Comparison of ENCODE assay signal across 14 cellular contexts in the genomic region with DNA sequence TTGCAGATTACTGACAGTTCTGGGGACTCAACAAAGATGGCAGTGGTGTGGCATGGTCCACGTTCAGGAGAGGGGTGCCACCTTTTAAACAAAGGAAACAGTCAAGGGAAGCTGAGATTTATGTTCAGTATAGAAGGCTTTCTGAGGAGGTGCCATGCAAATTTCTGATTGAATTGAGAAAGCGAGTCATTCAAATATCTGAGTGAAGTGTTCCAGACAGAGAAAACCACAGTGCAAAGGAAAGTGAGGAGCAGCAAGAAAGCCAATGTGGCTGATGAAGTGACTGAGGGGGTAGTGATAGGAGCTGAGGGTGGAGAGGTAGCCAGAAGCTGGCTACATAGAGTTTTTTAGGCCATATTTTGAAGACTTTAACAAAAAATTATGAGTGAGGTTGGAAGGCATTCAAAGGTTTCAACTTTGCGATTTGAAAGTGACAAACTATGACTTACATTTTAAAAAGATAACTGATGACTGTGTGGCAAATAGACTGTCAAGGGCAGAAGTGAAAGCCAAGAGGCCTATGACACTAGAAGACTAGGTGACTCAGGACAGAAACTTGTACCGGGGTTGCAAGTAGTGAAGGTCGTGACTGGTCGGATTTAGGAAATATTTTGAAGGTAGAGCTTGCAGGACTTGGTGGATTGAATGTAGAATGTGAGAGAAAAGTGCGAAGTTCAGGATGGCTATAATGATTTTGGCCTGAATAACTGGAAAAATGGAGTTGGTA. TPM values are rescaled to one million over a fixed set of nuclear protein-coding genes. Genes with fewer than 3 reads are reported as not detected.
A peak's percentile ranks its signal among the peaks of the same experiment; 100 is the strongest.
DNase-seq lines count a peak whose midpoint lies in the region; ATAC-seq, FAIRE-seq and TF ChIP-seq lines count a peak whose summit lies in the region.
"Not testable (repeated sequence)": the region's sequence is repeated elsewhere in the genome, so short reads cannot be mapped to it uniquely, and the experiment has no call there.
"Had no signal": no experiment of that assay in that cellular context is flagged by ENCODE, and none has a peak within 500 bp of the region (broad histone marks: within the 10 kb centered on the region; RNA-seq: fewer than 3 reads in every experiment).

No MANE protein-coding gene starts in this region.

- not testable (repeated sequence) for H3K4me2 ChIP-seq in GM12878 (ENCODE audit: control insufficient read depth, insufficient read depth)

- in situ Hi-C loops in GM12878 (cut with MboI): not testable (repeated sequence)

- not testable (repeated sequence) for H4K20me1 ChIP-seq in GM12878 (ENCODE audit: control insufficient read depth, insufficient read depth)

- H3K27me3 ChIP-seq in GM12878 (replicated peaks in 1 of 2; ENCODE audit: control insufficient read depth in 2 of 2, insufficient read depth in 2 of 2, low read length in 1 of 2): not testable (repeated sequence)

- CTCF ChIA-PET in GM12878 (lab: Yijun Ruan, JAX): not testable (repeated sequence)

- not testable (repeated sequence) for TF ChIP-seq POLR2A in GM12878 (IDR thresholded peaks at IDR 0.05; ENCODE audit: low read depth, low read length)

- not testable (repeated sequence) for H3K4me3 Mint-ChIP-seq in activated T-helper 17 cell treated with anti-CD3 and anti-CD28 coated beads, Interleukin-2, amount 50 U/mL, for 72 hours

- POLR2A ChIA-PET in GM12878 (lab: Charles Lee): not testable (repeated sequence)

- not testable (repeated sequence) for H3K27ac ChIP-seq in GM12878 (ENCODE audit: control insufficient read depth, insufficient read depth)

- TF ChIP-seq EP300 in GM12878 (IDR thresholded peaks at IDR 0.05; ENCODE audit: borderline replicate concordance in 1 of 2, control insufficient read depth in 1 of 2, low read depth in 2 of 2, low read length in 2 of 2): not testable (repeated sequence)

- H3K4me1 Mint-ChIP-seq in activated T-helper 17 cell treated with anti-CD3 and anti-CD28 coated beads, Interleukin-2, amount 50 U/mL, for 72 hours: not testable (repeated sequence)

- H2AFZ ChIP-seq in GM12878 (ENCODE audit: control insufficient read depth, low read depth, low read length): not testable (repeated sequence)

- H3K36me3 Mint-ChIP-seq in activated T-helper 17 cell treated with anti-CD3 and anti-CD28 coated beads, Interleukin-2, amount 50 U/mL, for 72 hours (ENCODE audit: low read depth): not testable (repeated sequence)

- H3K36me3 ChIP-seq in GM12878 (ENCODE audit: control insufficient read depth in 2 of 2, insufficient read depth in 2 of 2, low read length in 1 of 2): not testable (repeated sequence)

- not testable (repeated sequence) for BruUV-seq in GM12878 (replicated peaks; lab: Mats Ljungman, UMichigan)

- intact Hi-C loops in GM12878 (cut with micrococcal nuclease; ENCODE audit: unreplicated experiment): not testable (repeated sequence)

- SMC1A ChIA-PET in GM12878 (lab: Charles Lee; ENCODE audit: uncharacterized antibody, unreplicated experiment): not testable (repeated sequence)

- not testable (repeated sequence) for H3K4me1 ChIP-seq in GM12878 (ENCODE audit: control insufficient read depth, insufficient read depth, low read length)

- H3K79me2 ChIP-seq in GM12878 (ENCODE audit: control insufficient read depth, insufficient read depth, low read length): not testable (repeated sequence)

- H3K27me3 Mint-ChIP-seq in activated T-helper 17 cell treated with anti-CD3 and anti-CD28 coated beads, Interleukin-2, amount 50 U/mL, for 72 hours: peaks cover 13% of the 10 kb centered on the region

- not testable (repeated sequence) for TF ChIP-seq CTCF in GM12878 (IDR thresholded peaks at IDR 0.05 in 2 of 3, conservative IDR thresholded peaks at IDR 0.05 in 1 of 3; ENCODE audit: control insufficient read depth in 2 of 3, extremely low read depth in 1 of 3, insufficient read depth in 1 of 3, low read depth in 3 of 3, low read length in 3 of 3)

- ATAC-seq in GM18511 (IDR thresholded peaks at IDR 0.05; ENCODE audit: unreplicated experiment) (peak; percentile 88), GM21526 (IDR thresholded peaks at IDR 0.05; ENCODE audit: low FRiP score, unreplicated experiment) (peak; percentile 88), HG02763 (IDR thresholded peaks at IDR 0.05; ENCODE audit: unreplicated experiment) (peak; percentile 56), HG03432 (IDR thresholded peaks at IDR 0.05; ENCODE audit: unreplicated experiment) (peak; percentile 56), GM12878 (peak; percentile 45; the same call in 2 of the 3 replicates)
- ATAC-seq in activated CD4-positive, CD25-positive, alpha-beta regulatory T cell treated with anti-CD3 and anti-CD28 coated beads, Interleukin-2, amount 50 U/mL, for 24 hours: peak; percentile 53 to 91
- peak; percentile 95 for ATAC-seq in activated T-helper 17 cell treated with anti-CD3 and anti-CD28 coated beads, Interleukin-2, amount 50 U/mL, for 72 hours (replicated peaks)

- H3K9me3 Mint-ChIP-seq in activated T-helper 17 cell treated with anti-CD3 and anti-CD28 coated beads, Interleukin-2, amount 50 U/mL, for 72 hours: not testable (repeated sequence)

- not testable (repeated sequence) for H3K4me3 ChIP-seq in GM12878

- H3K27ac Mint-ChIP-seq in activated T-helper 17 cell treated with anti-CD3 and anti-CD28 coated beads, Interleukin-2, amount 50 U/mL, for 72 hours: not testable (repeated sequence)

- not testable (repeated sequence) for H3K9ac ChIP-seq in GM12878 (ENCODE audit: control insufficient read depth, insufficient read depth, low read length)

- 11% methylated on average over 7 of the region's 7 CpGs for WGBS in GM12878 (ENCODE audit: insufficient coverage, insufficient replicate concordance, low lambda C conversion rate, missing lambda C conversion rate)

- not testable (repeated sequence) for TF ChIP-seq RAD21 in GM12878 (IDR thresholded peaks at IDR 0.05; ENCODE audit: insufficient read depth, low read depth, low read length)

- DNase-seq in GM12878 (ENCODE audit: low read depth, low spot score): not testable (repeated sequence)

- RAD21 ChIA-PET in GM12878 (lab: Charles Lee; ENCODE audit: unreplicated experiment): not testable (repeated sequence)

- H3K9me3 ChIP-seq in GM12878 (replicated peaks; ENCODE audit: control insufficient read depth, insufficient read depth, low read length): not testable (repeated sequence)

- FAIRE-seq in GM12878 (lab: Jason Lieb, UNC): not testable (repeated sequence)

RNA-seq across cellular contexts. Expression of a gene that starts 35.0 kb away (rescaled TPM):
- total RNA-seq in activated T-helper 17 cell treated with anti-CD3 and anti-CD28 coated beads, Interleukin-2, amount 50 U/mL, for 72 hours: not detected
- total RNA-seq in GM12878 (2013; cell fraction: nucleolus; rRNA removed): not detected in 2 replicates
- total RNA-seq in GM12878 (2014; rRNA removed): not detected in 2 replicates
- not detected in 2 replicates for total RNA-seq in GM12878 (2014; rRNA removed; fragmentation: Illumina TruSeq; extraction: Trizol)
- total RNA-seq in GM12878 (2021): not detected in 2 replicates
- not detected for polyA plus RNA-seq in GM12878 (2011; ENCODE audit: low read depth)
- not detected in 2 replicates for polyA plus RNA-seq in GM12878 (2011; rRNA removed)
- not detected in 2 replicates for polyA plus RNA-seq in GM12878 (2011; cell fraction: cytosol; rRNA removed)
- not detected in 2 replicates for polyA plus RNA-seq in GM12878 (2011; cell fraction: nucleus; rRNA removed)
- polyA plus RNA-seq in GM12878 (2012): 0.24 and 0.26 TPM in 2 replicates
- not detected in 2 replicates for polyA plus RNA-seq in GM12878 (2014; fragmentation: Illumina TruSeq; extraction: Trizol)
- polyA plus RNA-seq in GM12878 (2014; fragmentation: Nextera tagmentation; extraction: Ambion mirVana): under 1 TPM; 0.04 to 0.08 TPM
- polyA plus RNA-seq in GM12878 (2014; rRNA removed): not detected in 2 replicates
- under 1 TPM; 0.33 to 0.37 TPM for polyA plus RNA-seq in GM12878 (2016; fragmentation: Nextera tagmentation; extraction: Ambion mirVana)
- polyA minus RNA-seq in GM12878 (2011; rRNA and poly(A)+ RNA removed): not detected in 2 replicates
- polyA minus RNA-seq in GM12878 (2011; cell fraction: cytosol; rRNA and poly(A)+ RNA removed): not detected in 2 replicates
- not detected in 2 replicates for polyA minus RNA-seq in GM12878 (2011; cell fraction: nucleus; rRNA and poly(A)+ RNA removed)
- total RNA-seq: A673, H4, HFFc6, IMR-90, PC-9, SK-MEL-5 had no signal
- polyA plus RNA-seq: CD14-positive monocyte, IMR-90 had no signal

RNA-seq across cellular contexts. Expression of a gene that starts 51.3 kb away (rescaled TPM):
- total RNA-seq in activated T-helper 17 cell treated with anti-CD3 and anti-CD28 coated beads, Interleukin-2, amount 50 U/mL, for 72 hours: 100 to 1,000 TPM in 1 of 2 donors, 10 to 100 TPM in 1; 96.0 to 112 TPM
- 59.4 and 61.8 TPM in 2 replicates for total RNA-seq in GM12878 (2013; cell fraction: nucleolus; rRNA removed)
- total RNA-seq in GM12878 (2014; rRNA removed) (294 and 325 TPM in 2 replicates), GM12878 (2014; rRNA removed; fragmentation: Illumina TruSeq; extraction: Trizol) (41.5 and 56.6 TPM in 2 replicates), GM12878 (2021) (263 and 267 TPM in 2 replicates)
- polyA plus RNA-seq in GM12878 (2011; ENCODE audit: low read depth): 118 TPM
- polyA plus RNA-seq in GM12878 (2011; rRNA removed) (66.4 and 116 TPM in 2 replicates), GM12878 (2014; fragmentation: Illumina TruSeq; extraction: Trizol) (4.8 and 15.6 TPM in 2 replicates), GM12878 (2014; fragmentation: Nextera tagmentation; extraction: Ambion mirVana) (10 to 100 TPM in 1 of 2 experiments, 1 to 10 TPM in 1; 6.3 to 23.7 TPM), GM12878 (2014; rRNA removed) (281 and 354 TPM in 2 replicates), GM12878 (2016; fragmentation: Nextera tagmentation; extraction: Ambion mirVana) (100 to 1,000 TPM; 186 to 231 TPM)
- 111 and 247 TPM in 2 replicates for polyA plus RNA-seq in GM12878 (2011; cell fraction: cytosol; rRNA removed)
- 81.1 and 84.7 TPM in 2 replicates for polyA plus RNA-seq in GM12878 (2011; cell fraction: nucleus; rRNA removed)
- polyA plus RNA-seq in GM12878 (2012): 230 and 269 TPM in 2 replicates
- 14.8 and 40.5 TPM in 2 replicates for polyA minus RNA-seq in GM12878 (2011; rRNA and poly(A)+ RNA removed)
- 21.4 and 22.8 TPM in 2 replicates for polyA minus RNA-seq in GM12878 (2011; cell fraction: cytosol; rRNA and poly(A)+ RNA removed)
- 21.6 and 39.8 TPM in 2 replicates for polyA minus RNA-seq in GM12878 (2011; cell fraction: nucleus; rRNA and poly(A)+ RNA removed)

Comparison
In these comparisons a context has a peak if more than half of its experiments do, and no peak if none do; other contexts are left out.
1. ATAC-seq: peak in every context shown above with its lines; median percentile 95 in activated T-helper 17 cell treated with anti-CD3 and anti-CD28 coated beads, Interleukin-2, amount 50 U/mL, for 72 hours; 88 in GM18511; 88 in GM21526; 72 in activated CD4-positive, CD25-positive, alpha-beta regulatory T cell treated with anti-CD3 and anti-CD28 coated beads, Interleukin-2, amount 50 U/mL, for 24 hours; 56 in HG02763; 56 in HG03432; 45 in GM12878.